In genomic region chr22:39900306-39901227, GRCh38 we compare ENCODE assay signal across 1 cellular context.
TF ChIP-seq lines count a peak whose summit lies in the region.

Gene GRAP2, plus strand, starts transcription at chr22:39901084. Its CDS starts 46,023 bp downstream, at chr22:39947107.

TF ChIP-seq in GM12878, 131 proteins besides CTCF, POLR2A, EP300 and RAD21 (continued from another document):
- TF ChIP-seq USF2 (IDR thresholded peaks at IDR 0.05; ENCODE audit: borderline replicate concordance, low read depth, low read length) (no peak), ATF7 (IDR thresholded peaks at IDR 0.05; ENCODE audit: low read depth) (peak; percentile 32; the same call in 1 of the 2 replicates), TAF1 (IDR thresholded peaks at IDR 0.05; ENCODE audit: borderline replicate concordance, low read depth, low read length) (peak; percentile 70), NR2C2 (IDR thresholded peaks at IDR 0.05; ENCODE audit: borderline replicate concordance, control insufficient read depth, insufficient read length, low read depth) (no peak), SKIL (IDR thresholded peaks at IDR 0.05; ENCODE audit: low read depth, poor library complexity, severe bottlenecking) (peak; percentile 38), SP1 (IDR thresholded peaks at IDR 0.05; ENCODE audit: low read depth, low read length) (peak; percentile 10), SUZ12 (IDR thresholded peaks at IDR 0.05; ENCODE audit: unreplicated experiment) (no peak), KAT2A (conservative IDR thresholded peaks at IDR 0.05; ENCODE audit: control insufficient read depth, low read depth, low read length) (no peak), ATF2 (IDR thresholded peaks at IDR 0.05; ENCODE audit: low read length) (peak; percentile 26; the same call in 1 of the 2 replicates), CREM (IDR thresholded peaks at IDR 0.05; ENCODE audit: low read depth) (peak; percentile 31; the same call in 1 of the 2 replicates), MXI1 (IDR thresholded peaks at IDR 0.05; ENCODE audit: low read depth, low read length) (no peak), KDM1A (IDR thresholded peaks at IDR 0.05; ENCODE audit: borderline replicate concordance) (no peak), MEF2A (IDR thresholded peaks at IDR 0.05; ENCODE audit: insufficient read depth, low read depth, low read length) (peak; percentile 65; the same call in 1 of the 2 replicates)
